26 cellular contexts compared by ENCODE assay signal in genomic region chr12:979355-979754, GRCh38.
"Had no signal": no experiment of that assay in that cellular context is flagged by ENCODE, and none has a peak within 500 bp of the region (broad histone marks: within the 10 kb centered on the region; RNA-seq: fewer than 3 reads in every experiment).

No MANE protein-coding gene starts in this region.

- DNase-seq: activated CD4-positive, alpha-beta memory T cell treated with anti-CD3 and anti-CD28 coated beads for 36 hours; activated CD4-positive, alpha-beta T cell treated with anti-CD3 and anti-CD28 coated beads for 36 hours; activated CD4-positive, alpha-beta T cell treated with anti-CD3 and anti-CD28 coated beads, Interleukin-2, amount 10 ng/mL, durations not matched to agents 24 days and 14 days; activated CD4-positive, CD25-positive, alpha-beta regulatory T cell; activated CD4-positive, CD25-positive, alpha-beta regulatory T cell treated with anti-CD3 and anti-CD28 coated beads, Interleukin-2, amount 50 U/mL, for 72 hours; activated CD8-positive, alpha-beta memory T cell treated with anti-CD3 and anti-CD28 coated beads, Interleukin-2, amount 10 ng/mL, durations not matched to agents 7 days and 5 days; activated CD8-positive, alpha-beta memory T cell treated with anti-CD3 and anti-CD28 coated beads, Interleukin-2, amount 50 U/mL, for 4 hours; activated CD8-positive, alpha-beta T cell treated with anti-CD3 and anti-CD28 coated beads, Interleukin-2, amount 10 ng/mL, durations not matched to agents 7 days and 5 days; activated effector memory CD4-positive, alpha-beta T cell treated with anti-CD3 and anti-CD28 coated beads, Interleukin-2, amount 50 U/mL, for 16 hours; activated naive CD4-positive, alpha-beta T cell treated with anti-CD3 and anti-CD28 coated beads for 36 hours; activated naive CD8-positive, alpha-beta T cell treated with anti-CD3 and anti-CD28 coated beads for 36 hours; activated naive CD8-positive, alpha-beta T cell treated with anti-CD3 and anti-CD28 coated beads, Interleukin-2, amount 50 U/mL, for 24 hours; activated T-cell treated with anti-CD3 and anti-CD28 coated beads, Interleukin-2, amount 50 U/mL, for 1 hour; activated T-cell treated with anti-CD3 and anti-CD28 coated beads, Interleukin-2, amount 50 U/mL, for 48 hours; brain microvascular endothelial cell; dorsolateral prefrontal cortex; effector memory CD4-positive, alpha-beta T cell; endodermal cell; foreskin keratinocyte; gastrocnemius medialis; T-helper 1 cell; T-helper 17 cell; T1000 had no signal

- H3K27me3 ChIP-seq: ascending aorta, brain microvascular endothelial cell, dorsolateral prefrontal cortex, esophagus muscularis mucosa, foreskin keratinocyte, gastrocnemius medialis had no signal

- H3K36me3 ChIP-seq: ascending aorta, brain microvascular endothelial cell had no signal

- H3K4me3 ChIP-seq: ascending aorta, coronary artery, dorsolateral prefrontal cortex, esophagus muscularis mucosa, gastrocnemius medialis had no signal

- ATAC-seq: activated CD4-positive, alpha-beta T cell treated with anti-CD3 and anti-CD28 coated beads for 36 hours; activated CD8-positive, alpha-beta memory T cell treated with anti-CD3 and anti-CD28 coated beads, Interleukin-2, amount 10 ng/mL, durations not matched to agents 7 days and 5 days; activated CD8-positive, alpha-beta T cell treated with anti-CD3 and anti-CD28 coated beads, Interleukin-2, amount 10 ng/mL, durations not matched to agents 7 days and 5 days; activated naive CD8-positive, alpha-beta T cell treated with anti-CD3 and anti-CD28 coated beads, Interleukin-2, amount 50 U/mL, for 24 hours; foreskin keratinocyte; gastrocnemius medialis; T-helper 17 cell had no signal

- H3K27ac ChIP-seq: ascending aorta, brain microvascular endothelial cell, coronary artery, dorsolateral prefrontal cortex, esophagus muscularis mucosa, foreskin keratinocyte, gastrocnemius medialis had no signal

- H3K9me3 ChIP-seq: ascending aorta, esophagus muscularis mucosa, gastrocnemius medialis had no signal

- H3K4me1 ChIP-seq: ascending aorta, esophagus muscularis mucosa, gastrocnemius medialis had no signal
